13 cellular contexts compared by ENCODE assay signal in the genomic region with DNA sequence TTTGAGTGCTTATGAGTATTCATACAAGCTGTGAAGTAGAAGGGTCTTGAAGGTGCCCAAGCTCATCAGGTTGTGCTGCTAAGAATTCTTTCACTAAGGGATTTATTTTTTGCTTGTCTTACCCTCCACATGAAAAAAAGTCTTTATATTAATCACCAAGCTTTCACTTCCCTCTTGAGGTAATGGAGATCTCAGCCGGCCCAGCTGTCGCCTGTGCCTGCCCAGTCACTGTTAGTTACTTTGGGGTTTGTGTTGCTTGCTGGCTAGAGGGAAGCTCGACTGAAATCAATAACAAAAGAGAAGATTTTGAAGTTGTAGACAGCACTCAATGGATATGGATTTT. TPM values are rescaled to one million over a fixed set of nuclear protein-coding genes. Genes with fewer than 3 reads are reported as not detected.
DNase-seq lines count a peak whose midpoint lies in the region; ATAC-seq and TF ChIP-seq lines count a peak whose summit lies in the region.
"Had no signal": no experiment of that assay in that cellular context is flagged by ENCODE, and none has a peak within 500 bp of the region (broad histone marks: within the 10 kb centered on the region; RNA-seq: fewer than 3 reads in every experiment).

No MANE protein-coding gene starts in this region.

- H3K4me1 ChIP-seq in PC-3 (ENCODE audit: insufficient read depth, low read length), result peaks cover 4% of the 10 kb centered on the region; the same call in 1 of the 2 replicates
- H3K4me1 ChIP-seq in GM23248 (ENCODE audit: insufficient read depth), result no peaks in the 10 kb centered on the region
- H3K4me1 ChIP-seq: upper lobe of right lung had no signal

- POLR2A ChIA-PET in PC-3 (lab: Charles Lee; ENCODE audit: unreplicated experiment), result no interaction called here

- BruUV-seq in PC-3 (replicated peaks; lab: Mats Ljungman, UMichigan), result no TSS peak

- H3K9me3 ChIP-seq in PC-3 (ENCODE audit: low read length) (no peaks in the 10 kb centered on the region), GM23248 (ENCODE audit: low read depth) (no peaks in the 10 kb centered on the region)
- H3K9me3 ChIP-seq: upper lobe of right lung had no signal

- no peak overlapping the region for H3K27ac ChIP-seq in PC-3 (ENCODE audit: low read length)
- H3K27ac ChIP-seq in GM23248, result no peak overlapping the region
- H3K27ac ChIP-seq: upper lobe of right lung had no signal

- H3K9me2 ChIP-seq in PC-3 (replicated peaks; ENCODE audit: low read length) (no peaks in the 10 kb centered on the region), GM23248 (ENCODE audit: insufficient read depth) (no peaks in the 10 kb centered on the region)

- 34 to 45% methylated on average over 3 of the region's 3 CpGs for WGBS in GM23248 (ENCODE audit: low coverage in 1 of 2, low lambda C conversion rate in 2 of 2, missing lambda C conversion rate in 2 of 2), 2 experiments

- in situ Hi-C loops in GM23248 (cut with MboI), result no loop called here

- CTCF ChIA-PET in PC-3 (lab: Charles Lee), result no interaction called here

- no peak for TF ChIP-seq CTCF in PC-3 (conservative IDR thresholded peaks at IDR 0.05; ENCODE audit: low read depth, low read length)

- H3F3A ChIP-seq in PC-3 (ENCODE audit: low read length, unreplicated experiment), result no peaks in the 10 kb centered on the region
- no peaks in the 10 kb centered on the region for H3F3A ChIP-seq in GM23248 (ENCODE audit: insufficient read depth)

- H3K79me2 ChIP-seq in PC-3 (ENCODE audit: low read length), result no peaks in the 10 kb centered on the region
- no peaks in the 10 kb centered on the region for H3K79me2 ChIP-seq in GM23248 (ENCODE audit: insufficient read depth)

- H2AFZ ChIP-seq in PC-3 (ENCODE audit: low read length), result no peak overlapping the region
- H2AFZ ChIP-seq in GM23248, result no peak overlapping the region

- intact Hi-C loops in PC-3 (cut with micrococcal nuclease), result no loop called here

- H3K27me3 ChIP-seq in PC-3 (ENCODE audit: low read length) (peaks cover 16% of the 10 kb centered on the region; the same call in 1 of the 2 replicates), GM23248 (replicated peaks; ENCODE audit: insufficient read depth) (no peaks in the 10 kb centered on the region)
- H3K27me3 ChIP-seq: upper lobe of right lung had no signal

- DNase-seq in PC-3 (no peak), ureter (ENCODE audit: low spot score) (no peak), GM23248 (no peak)
- no peak for DNase-seq in activated T-cell treated with anti-CD3 and anti-CD28 coated beads, Interleukin-2, amount 50 U/mL, for 48 hours
- no peak for DNase-seq in stimulated activated CD8-positive, alpha-beta memory T cell treated with anti-CD3 and anti-CD28 coated beads, Interleukin-4, amount 100 ng/mL, for 48 hours
- DNase-seq: foreskin melanocyte, OCI-M1, upper lobe of right lung had no signal

- ATAC-seq in GM18517 (IDR thresholded peaks at IDR 0.05; ENCODE audit: unreplicated experiment) (peak; percentile 99), GM21390 (IDR thresholded peaks at IDR 0.05; ENCODE audit: unreplicated experiment) (peak; percentile 98), HG03108 (IDR thresholded peaks at IDR 0.05; ENCODE audit: unreplicated experiment) (peak; percentile 99), PC-3 (no peak)
- ATAC-seq: upper lobe of right lung had no signal

- H4K20me1 ChIP-seq in PC-3 (ENCODE audit: low read length) (no peaks in the 10 kb centered on the region), GM23248 (ENCODE audit: insufficient read depth) (no peaks in the 10 kb centered on the region)

- H3K4me2 ChIP-seq in PC-3 (ENCODE audit: low read length), result 0 out of 2 replicates have a peak overlapping the region, but pooled peaks have one; percentile 32
- H3K4me2 ChIP-seq in GM23248 (ENCODE audit: unreplicated experiment), result no peak overlapping the region

- no peak overlapping the region for H3K9ac ChIP-seq in PC-3 (ENCODE audit: low read length)
- no peak overlapping the region for H3K9ac ChIP-seq in GM23248

- H3K36me3 ChIP-seq in PC-3 (ENCODE audit: low read depth, low read length), result no peaks in the 10 kb centered on the region
- no peaks in the 10 kb centered on the region for H3K36me3 ChIP-seq in GM23248 (ENCODE audit: low read depth)
- H3K36me3 ChIP-seq: upper lobe of right lung had no signal

- no peak overlapping the region for H3K4me3 ChIP-seq in PC-3 (ENCODE audit: low read length)
- H3K4me3 ChIP-seq in GM23248, result no peak overlapping the region
- H3K4me3 ChIP-seq: upper lobe of right lung had no signal

RNA-seq across cellular contexts. Expression of a gene that starts 21.9 kb away (rescaled TPM):
- not detected in 2 replicates for total RNA-seq in PC-3 (2014; rRNA removed)
- 0.60 TPM for total RNA-seq in ureter
- total RNA-seq in GM23248 (2014; rRNA removed; shearing (Covaris generic)), result not detected in 2 replicates
- polyA plus RNA-seq in GM23248 (2016; fragmentation: Nextera tagmentation; extraction: Ambion mirVana), result not detected in 2 replicates
- total RNA-seq: HT1080, mesothelial cell of epicardium, upper lobe of right lung had no signal
